ENCODE assay signal across 21 cellular contexts in the genomic region with DNA sequence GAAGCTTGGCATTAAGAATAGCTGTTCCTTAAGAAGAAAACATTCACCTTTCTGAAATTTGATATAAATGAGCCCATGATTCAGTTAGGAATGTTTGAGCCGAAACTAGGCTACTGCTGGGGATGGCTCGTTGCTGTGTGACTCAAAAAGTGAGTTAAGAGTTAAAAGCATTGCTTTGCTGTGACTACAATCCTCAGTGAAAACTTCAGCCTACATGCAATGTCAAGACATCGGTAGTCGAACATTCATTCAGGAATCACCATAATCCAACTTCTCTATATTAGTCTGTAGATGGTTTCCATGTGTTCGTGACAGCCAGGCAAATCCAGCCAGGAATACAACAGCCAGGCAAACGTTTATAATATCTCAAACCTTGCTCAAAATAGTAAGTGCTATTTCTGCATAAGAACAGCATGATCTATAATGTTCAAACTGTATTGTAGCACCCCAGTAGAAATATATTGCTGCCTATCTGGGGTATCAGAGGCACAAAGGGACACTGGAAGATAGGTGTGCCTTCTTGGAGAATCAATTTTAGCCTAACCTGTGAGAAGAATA.
DNase-seq lines count a peak whose midpoint lies in the region; ATAC-seq lines count a peak whose summit lies in the region.
"Had no signal": no experiment of that assay in that cellular context is flagged by ENCODE, and none has a peak within 500 bp of the region (broad histone marks: within the 10 kb centered on the region; RNA-seq: fewer than 3 reads in every experiment).

No MANE protein-coding gene starts in this region.

- ATAC-seq in left ventricle myocardium superior (peak; percentile 78), GM21737 (IDR thresholded peaks at IDR 0.05; ENCODE audit: unreplicated experiment) (no peak), GM21576 (IDR thresholded peaks at IDR 0.05; ENCODE audit: unreplicated experiment) (no peak), HG03378 (IDR thresholded peaks at IDR 0.05; ENCODE audit: unreplicated experiment) (no peak)
- ATAC-seq: GM12878, Panc1 had no signal

- intact Hi-C loops in left ventricle myocardium superior (cut with micrococcal nuclease) (no loop called here), cardiac septum (cut with DNase I) (no loop called here)

- DNase-seq in left ventricle myocardium superior (no peak), cardiac septum (ENCODE audit: low spot score) (no peak), GM04504 (ENCODE audit: low read depth) (peak; percentile 7), inferior parietal cortex (ENCODE audit: extremely low spot score) (peak; percentile 15), superior temporal gyrus (ENCODE audit: extremely low spot score) (peak; percentile 30)
- DNase-seq: CD4-positive, CD25-positive, alpha-beta regulatory T cell; COR-L47; DMS53; HCEC 1CT; NCI-H1092; NCI-H1417 treated with DMSO at 0.1 percent for 48 hours; NCI-H1694 treated with DMSO at 0.1 percent for 48 hours; NCI-H2081; NCI-H2227 treated with DMSO at 0.1 percent for 48 hours; NCI-H526 treated with DMSO at 0.1 percent for 48 hours; SK-N-SH had no signal

Comparison
In these comparisons a context has a peak if more than half of its experiments do, and no peak if none do; other contexts are left out.
1. DNase-seq: peak in GM04504 (single experiment), inferior parietal cortex (single experiment) and superior temporal gyrus (single experiment); none in left ventricle myocardium superior (single experiment) and cardiac septum (single experiment).